ENCODE assay signal across 17 cellular contexts in genomic region chr2:70535573-70535972, GRCh38. TPM values are rescaled to one million over a fixed set of nuclear protein-coding genes. Genes with fewer than 3 reads are reported as not detected.
DNase-seq lines count a peak whose midpoint lies in the region; ATAC-seq and TF ChIP-seq lines count a peak whose summit lies in the region.
"Had no signal": no experiment of that assay in that cellular context is flagged by ENCODE, and none has a peak within 500 bp of the region (broad histone marks: within the 10 kb centered on the region; RNA-seq: fewer than 3 reads in every experiment).

No MANE protein-coding gene starts in this region.

- H3K4me3 Mint-ChIP-seq in activated naive CD4-positive, alpha-beta T cell treated with anti-CD3 and anti-CD28 coated beads, Interleukin-2, amount 50 U/mL, for 24 hours = no peak overlapping the region
- no peak overlapping the region for H3K4me3 Mint-ChIP-seq in WTC11
- H3K4me3 Mint-ChIP-seq: CD4-positive, CD25-positive, alpha-beta regulatory T cell; CD8-positive, alpha-beta memory T cell had no signal

- peak overlapping the region; percentile 63 for H3K27ac ChIP-seq in foreskin keratinocyte

- ATAC-seq in WTC11 = no peak
- ATAC-seq in foreskin keratinocyte = no peak
- no peak for ATAC-seq in GM21447 (IDR thresholded peaks at IDR 0.05; ENCODE audit: unreplicated experiment)
- ATAC-seq in GM19328 (IDR thresholded peaks at IDR 0.05; ENCODE audit: unreplicated experiment) = no peak
- ATAC-seq in left colon = no peak

- H3K36me3 Mint-ChIP-seq in activated naive CD4-positive, alpha-beta T cell treated with anti-CD3 and anti-CD28 coated beads, Interleukin-2, amount 50 U/mL, for 24 hours = peaks cover 7% of the 10 kb centered on the region
- H3K36me3 Mint-ChIP-seq in WTC11 = no peaks in the 10 kb centered on the region
- H3K36me3 Mint-ChIP-seq: CD4-positive, CD25-positive, alpha-beta regulatory T cell had no signal

- TF ChIP-seq CTCF in WTC11 (IDR thresholded peaks at IDR 0.05) (no peak), foreskin keratinocyte (conservative IDR thresholded peaks at IDR 0.05) (no peak)

- intact Hi-C loops in left colon (cut with DNase I, micrococcal nuclease) = no loop called here

- H3K4me1 ChIP-seq in foreskin keratinocyte = peaks cover 9% of the 10 kb centered on the region
- H3K4me1 ChIP-seq: BE2C, HAP-1 had no signal

- no peaks in the 10 kb centered on the region for H3K27me3 Mint-ChIP-seq in activated naive CD4-positive, alpha-beta T cell treated with anti-CD3 and anti-CD28 coated beads, Interleukin-2, amount 50 U/mL, for 24 hours
- H3K27me3 Mint-ChIP-seq in WTC11 (ENCODE audit: low read depth) = peaks cover 27% of the 10 kb centered on the region

- POLR2A ChIA-PET in WTC11 (lab: Charles Lee) = no interaction called here

- no peak for DNase-seq in activated naive CD4-positive, alpha-beta T cell treated with Interleukin-2 at 50 U/mL for 16 hours
- no peak for DNase-seq in WTC11 (ENCODE audit: low spot score)
- DNase-seq in foreskin keratinocyte = no peak
- DNase-seq in left colon = no peak
- DNase-seq: ACHN; BE2C; C1 segment of cervical spinal cord; CD4-positive, CD25-positive, alpha-beta regulatory T cell; CD8-positive, alpha-beta memory T cell; COR-L47; DMS 273 treated with DMSO at 0.1 percent for 48 hours; DMS79; GDM1 had no signal

- CTCF ChIA-PET in WTC11 (lab: Charles Lee) = no interaction called here

- H3K4me1 Mint-ChIP-seq in activated naive CD4-positive, alpha-beta T cell treated with anti-CD3 and anti-CD28 coated beads, Interleukin-2, amount 50 U/mL, for 24 hours = peaks cover 6% of the 10 kb centered on the region
- 0 out of 2 replicates have a peak, but pooled peaks cover 2% of the 10 kb centered on the region for H3K4me1 Mint-ChIP-seq in WTC11
- H3K4me1 Mint-ChIP-seq: CD4-positive, CD25-positive, alpha-beta regulatory T cell had no signal

- peaks cover 6% of the 10 kb centered on the region for H3K9me3 Mint-ChIP-seq in activated naive CD4-positive, alpha-beta T cell treated with anti-CD3 and anti-CD28 coated beads, Interleukin-2, amount 50 U/mL, for 24 hours
- H3K9me3 Mint-ChIP-seq in WTC11 = peaks cover 15% of the 10 kb centered on the region

- peak overlapping the region; percentile 11 for H3K27ac Mint-ChIP-seq in activated naive CD4-positive, alpha-beta T cell treated with anti-CD3 and anti-CD28 coated beads, Interleukin-2, amount 50 U/mL, for 24 hours
- no peak overlapping the region for H3K27ac Mint-ChIP-seq in WTC11
- H3K27ac Mint-ChIP-seq: CD4-positive, CD25-positive, alpha-beta regulatory T cell; CD8-positive, alpha-beta memory T cell had no signal

- H3K27me3 ChIP-seq in foreskin keratinocyte = no peaks in the 10 kb centered on the region
- H3K27me3 ChIP-seq: BE2C had no signal

TF ChIP-seq in WTC11, 78 proteins besides CTCF, POLR2A, EP300 and RAD21:
- TF ChIP-seq STAT6 (CRISPR knock-in tag; conservative IDR thresholded peaks at IDR 0.05; ENCODE audit: low read depth) = no peak
- no peak for TF ChIP-seq E2F1 (CRISPR knock-in tag; IDR thresholded peaks at IDR 0.05)
- TF ChIP-seq GABPB1 (CRISPR knock-in tag; IDR thresholded peaks at IDR 0.05) = 0 out of 2 replicates have a peak, but pooled peaks have one; percentile 29
- no peak for TF ChIP-seq ESRRA (CRISPR knock-in tag; IDR thresholded peaks at IDR 0.05; ENCODE audit: borderline replicate concordance)

RNA-seq across cellular contexts. Expression of gene TGFA, which starts 18.1 kb away (rescaled TPM):
- total RNA-seq in WTC11 (2021) (2.5 to 3.0 TPM (median 2.7 TPM) in 3 replicates), foreskin keratinocyte (87.7 and 92.6 TPM in 2 replicates), left colon (10 to 100 TPM; 30.5 to 30.8 TPM)
- 30.5 and 37.1 TPM in 2 replicates for polyA plus RNA-seq in foreskin keratinocyte
